ENCODE assay signal across 22 cellular contexts in the genomic region with DNA sequence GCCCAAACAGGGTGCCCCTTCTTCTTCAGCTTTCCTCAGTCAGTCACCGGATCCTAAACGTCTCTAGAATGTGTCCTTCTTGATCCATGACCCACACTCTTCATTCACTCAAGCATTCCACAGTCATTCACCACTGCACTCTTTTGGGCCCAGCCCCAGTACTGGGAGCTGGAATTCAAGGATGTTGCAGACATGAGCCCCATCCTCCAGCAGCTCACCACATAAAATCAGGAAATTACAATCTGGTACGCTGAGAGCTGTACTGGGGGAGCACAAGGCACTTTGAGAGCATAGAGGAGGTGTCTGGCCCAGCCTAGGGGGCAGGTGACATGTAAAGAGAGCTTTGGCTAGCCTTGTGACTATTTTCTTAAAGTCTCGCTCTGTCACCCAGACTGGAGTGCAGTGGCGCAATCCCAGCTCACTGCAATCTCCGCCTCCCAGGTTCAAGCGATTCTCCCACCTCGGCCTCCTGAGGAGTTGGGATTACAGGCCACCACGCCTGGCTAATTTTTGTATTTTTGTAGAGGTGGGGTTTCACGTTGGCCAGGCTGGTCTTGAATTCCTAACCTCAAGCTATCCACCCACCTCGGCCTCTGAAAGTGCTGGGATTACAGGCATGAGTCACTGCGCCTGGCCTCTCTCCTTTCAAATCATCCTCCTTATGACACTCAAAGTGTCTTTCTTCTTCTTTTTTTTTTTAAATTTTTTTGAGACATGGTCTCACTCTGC. TPM values are rescaled to one million over a fixed set of nuclear protein-coding genes. Genes with fewer than 3 reads are reported as not detected.
A peak's percentile ranks its signal among the peaks of the same experiment; 100 is the strongest.
DNase-seq lines count a peak whose midpoint lies in the region; ATAC-seq, FAIRE-seq and TF ChIP-seq lines count a peak whose summit lies in the region.
"Had no signal": no experiment of that assay in that cellular context is flagged by ENCODE, and none has a peak within 500 bp of the region (broad histone marks: within the 10 kb centered on the region; RNA-seq: fewer than 3 reads in every experiment).

No MANE protein-coding gene starts in this region.

- POLR2A ChIA-PET in GM12878 (lab: Charles Lee), result no interaction called here

- no peak overlapping the region for H2BK15ac ChIP-seq in neuronal stem cell (ENCODE audit: low read length)

- H3K9ac ChIP-seq in GM12878 (ENCODE audit: control insufficient read depth, insufficient read depth, low read length) (no peak overlapping the region), neuronal stem cell (ENCODE audit: low read depth, low read length, poor library complexity) (no peak overlapping the region)
- H3K9ac ChIP-seq: parathyroid adenoma had no signal

- FAIRE-seq in GM12878 (lab: Jason Lieb, UNC), result peak; percentile 59

- intact Hi-C loops in activated CD4-positive, alpha-beta T cell treated with anti-CD3 and anti-CD28 coated beads, Interleukin-2, amount 10 ng/mL, durations not matched to agents 24 days and 14 days (cut with micrococcal nuclease), result no loop called here
- intact Hi-C loops in GM12878 (cut with micrococcal nuclease; ENCODE audit: unreplicated experiment), result no loop called here

- no peak overlapping the region for H2BK12ac ChIP-seq in neuronal stem cell (ENCODE audit: low read length)

- no peak for ATAC-seq in GM12878
- ATAC-seq in HG03520 (IDR thresholded peaks at IDR 0.05; ENCODE audit: unreplicated experiment), result no peak
- ATAC-seq: left colon had no signal

- no peak overlapping the region for H3K4me3 ChIP-seq in GM12878
- no peak overlapping the region for H3K4me3 ChIP-seq in neuronal stem cell (ENCODE audit: low read length in 2 of 2)
- H3K4me3 ChIP-seq: hepatocyte, PC-9, spleen had no signal

- BruUV-seq in GM12878 (replicated peaks; lab: Mats Ljungman, UMichigan), result no TSS peak

- no peak overlapping the region for H3K4me2 ChIP-seq in GM12878 (ENCODE audit: control insufficient read depth, insufficient read depth)
- no peak overlapping the region for H3K4me2 ChIP-seq in neuronal stem cell (ENCODE audit: insufficient read depth, low read length, poor library complexity, severe bottlenecking)
- H3K4me2 ChIP-seq: hepatocyte, PC-9 had no signal

- no peak for DNase-seq in activated CD4-positive, alpha-beta T cell treated with anti-CD3 and anti-CD28 coated beads, Interleukin-2, amount 10 ng/mL, durations not matched to agents 24 days and 14 days
- DNase-seq in activated CD4-positive, alpha-beta T cell treated with anti-CD3 and anti-CD28 coated beads for 4 hours, result no peak
- DNase-seq in LHCN-M2 (ENCODE audit: low read depth), result peak; percentile 23
- DNase-seq in GM12878 (ENCODE audit: low read depth, low spot score), result no peak
- no peak for DNase-seq in neuronal stem cell (ENCODE audit: low spot score)
- no peak for DNase-seq in NCI-H1417 (lab: John Stamatoyannopoulos, UW)
- no peak for DNase-seq in Ammon's horn (ENCODE audit: low spot score)
- DNase-seq: activated naive CD4-positive, alpha-beta T cell treated with anti-CD3 and anti-CD28 coated beads, Interleukin-2, amount 50 U/mL, for 16 hours; CD8-positive, alpha-beta memory T cell; effector CD4-positive, alpha-beta T cell; H7; KG1; left colon; NCI-H1694; NCI-H446 treated with DMSO at 0.1 percent for 48 hours; spleen; stimulated activated naive CD4-positive, alpha-beta T cell had no signal

- H3K27ac ChIP-seq in GM12878 (ENCODE audit: control insufficient read depth, insufficient read depth) (no peak overlapping the region), neuronal stem cell (replicated peaks; ENCODE audit: low read length) (no peak overlapping the region)
- H3K27ac ChIP-seq: hepatocyte, parathyroid adenoma, PC-9, spleen had no signal

- H3K23ac ChIP-seq in neuronal stem cell (ENCODE audit: low read depth, low read length, poor library complexity), result no peak overlapping the region

- no peaks in the 10 kb centered on the region for H3K79me1 ChIP-seq in neuronal stem cell (ENCODE audit: low read depth, low read length)

- CTCF ChIA-PET in GM12878 (lab: Yijun Ruan, JAX), result interaction anchor here (1.2 to 1.8 kb wide), 4 partner anchors 11 to 148 kb away, joined by 3 to 8 read pairs (median 4); a partner anchor contains a TSS

- WGBS in GM12878 (ENCODE audit: insufficient coverage, insufficient replicate concordance, low lambda C conversion rate, missing lambda C conversion rate), result 58% methylated on average over 12 of the region's 12 CpGs
- WGBS in neuronal stem cell (ENCODE audit: extremely low coverage in 2 of 2, insufficient read length in 2 of 2, insufficient replicate concordance in 1 of 2), 2 donors, result no CpG with 5 or more reads among the region's 12 CpGs

- no peak overlapping the region for H4K8ac ChIP-seq in neuronal stem cell (ENCODE audit: low read depth, low read length)

- TF ChIP-seq CTCF in GM12878 (IDR thresholded peaks at IDR 0.05 in 2 of 3, conservative IDR thresholded peaks at IDR 0.05 in 1 of 3; ENCODE audit: control insufficient read depth in 2 of 3, extremely low read depth in 1 of 3, insufficient read depth in 1 of 3, low read depth in 3 of 3, low read length in 3 of 3), result no peak

- no peak for TF ChIP-seq EP300 in GM12878 (IDR thresholded peaks at IDR 0.05; ENCODE audit: borderline replicate concordance in 1 of 2, control insufficient read depth in 1 of 2, low read depth in 2 of 2, low read length in 2 of 2)

- peaks cover 53% of the 10 kb centered on the region for H3K4me1 Mint-ChIP-seq in activated CD4-positive, alpha-beta T cell treated with anti-CD3 and anti-CD28 coated beads, Interleukin-2, amount 10 ng/mL, durations not matched to agents 24 days and 14 days

- no peaks in the 10 kb centered on the region for H4K20me1 ChIP-seq in GM12878 (ENCODE audit: control insufficient read depth, insufficient read depth)

- no peak overlapping the region for H3K14ac ChIP-seq in neuronal stem cell (ENCODE audit: low read length)

- no peaks in the 10 kb centered on the region for H3K79me2 ChIP-seq in GM12878 (ENCODE audit: control insufficient read depth, insufficient read depth, low read length)
- H3K79me2 ChIP-seq: hepatocyte, parathyroid adenoma had no signal

- no peaks in the 10 kb centered on the region for H3K9me3 Mint-ChIP-seq in activated CD4-positive, alpha-beta T cell treated with anti-CD3 and anti-CD28 coated beads, Interleukin-2, amount 10 ng/mL, durations not matched to agents 24 days and 14 days
- H3K9me3 Mint-ChIP-seq: CD8-positive, alpha-beta memory T cell had no signal

- TF ChIP-seq RAD21 in GM12878 (IDR thresholded peaks at IDR 0.05; ENCODE audit: insufficient read depth, low read depth, low read length), result no peak

- RAD21 ChIA-PET in GM12878 (lab: Charles Lee; ENCODE audit: unreplicated experiment), result interaction anchor here (1.0 kb wide), 1 partner anchor 176 kb away, joined by 3 read pairs; no protein-coding TSS in a partner anchor

- H3K4ac ChIP-seq in neuronal stem cell (ENCODE audit: low read length), result no peak overlapping the region

- no peak overlapping the region for H4K91ac ChIP-seq in neuronal stem cell (ENCODE audit: low read depth, low read length, poor library complexity)

- no peaks in the 10 kb centered on the region for H3K27me3 Mint-ChIP-seq in activated CD4-positive, alpha-beta T cell treated with anti-CD3 and anti-CD28 coated beads, Interleukin-2, amount 10 ng/mL, durations not matched to agents 24 days and 14 days

- H3K36me3 ChIP-seq in GM12878 (ENCODE audit: control insufficient read depth in 2 of 2, insufficient read depth in 2 of 2, low read length in 1 of 2), result no peaks in the 10 kb centered on the region
- no peaks in the 10 kb centered on the region for H3K36me3 ChIP-seq in neuronal stem cell (replicated peaks in 1 of 2; ENCODE audit: control insufficient read depth in 2 of 2, insufficient read depth in 2 of 2, low read length in 2 of 2)

- peak overlapping the region; percentile 34 for H3K27ac Mint-ChIP-seq in activated CD4-positive, alpha-beta T cell treated with anti-CD3 and anti-CD28 coated beads, Interleukin-2, amount 10 ng/mL, durations not matched to agents 24 days and 14 days
- H3K27ac Mint-ChIP-seq: CD8-positive, alpha-beta memory T cell had no signal

- peak overlapping the region; percentile 14 for H2AK5ac ChIP-seq in neuronal stem cell (ENCODE audit: low read depth, low read length)

- H3K18ac ChIP-seq in neuronal stem cell (ENCODE audit: low read length), result no peak overlapping the region

- H3K36me3 Mint-ChIP-seq in activated CD4-positive, alpha-beta T cell treated with anti-CD3 and anti-CD28 coated beads, Interleukin-2, amount 10 ng/mL, durations not matched to agents 24 days and 14 days (ENCODE audit: low read depth), result peaks cover 50% of the 10 kb centered on the region

- H2BK5ac ChIP-seq in neuronal stem cell (ENCODE audit: low read length), result no peak overlapping the region

- no peaks in the 10 kb centered on the region; a peak in 1 of 4 replicates for H3K27me3 ChIP-seq in GM12878 (replicated peaks in 1 of 2; ENCODE audit: control insufficient read depth in 2 of 2, insufficient read depth in 2 of 2, low read length in 1 of 2)
- H3K27me3 ChIP-seq in neuronal stem cell (ENCODE audit: control insufficient read depth in 3 of 3, insufficient read depth in 3 of 3, low read depth in 1 of 3, low read length in 3 of 3), result peaks cover 0 to 70% (median 5%) of the 10 kb centered on the region in 3 experiments
- H3K27me3 ChIP-seq: hepatocyte had no signal

- H3K4me1 ChIP-seq in GM12878 (ENCODE audit: control insufficient read depth, insufficient read depth, low read length) (no peaks in the 10 kb centered on the region), neuronal stem cell (ENCODE audit: control insufficient read depth in 2 of 2, insufficient read depth in 1 of 2, low read depth in 1 of 2, low read length in 2 of 2) (peaks cover 0 to 2% of the 10 kb centered on the region in 2 donors)
- H3K4me1 ChIP-seq: parathyroid adenoma, spleen had no signal

- TF ChIP-seq POLR2A in GM12878 (IDR thresholded peaks at IDR 0.05; ENCODE audit: low read depth, low read length), result no peak

- H2BK120ac ChIP-seq in neuronal stem cell (ENCODE audit: low read depth, low read length), result no peak overlapping the region

- in situ Hi-C loops in GM12878 (cut with MboI), result no loop called here

- no peak overlapping the region for H2AFZ ChIP-seq in GM12878 (ENCODE audit: control insufficient read depth, low read depth, low read length)
- H2AFZ ChIP-seq in neuronal stem cell (ENCODE audit: low read length), result no peak overlapping the region
- H2AFZ ChIP-seq: hepatocyte, parathyroid adenoma, PC-9 had no signal

- H3K9me3 ChIP-seq in GM12878 (replicated peaks; ENCODE audit: control insufficient read depth, insufficient read depth, low read length) (no peaks in the 10 kb centered on the region), neuronal stem cell (replicated peaks in 1 of 2; ENCODE audit: control insufficient read depth in 2 of 2, insufficient read depth in 1 of 2, low read depth in 1 of 2, low read length in 2 of 2) (no peaks in the 10 kb centered on the region)
- H3K9me3 ChIP-seq: spleen had no signal

- H3K4me3 Mint-ChIP-seq in activated CD4-positive, alpha-beta T cell treated with anti-CD3 and anti-CD28 coated beads, Interleukin-2, amount 10 ng/mL, durations not matched to agents 24 days and 14 days, result no peak overlapping the region
- H3K4me3 Mint-ChIP-seq: CD8-positive, alpha-beta memory T cell had no signal

- SMC1A ChIA-PET in GM12878 (lab: Charles Lee; ENCODE audit: uncharacterized antibody, unreplicated experiment), result no interaction called here

RNA-seq across cellular contexts. Expression of a gene that starts 18.7 kb away (rescaled TPM):
- 27.0 and 27.5 TPM in 2 replicates for total RNA-seq in activated CD4-positive, alpha-beta T cell treated with anti-CD3 and anti-CD28 coated beads, Interleukin-2, amount 10 ng/mL, durations not matched to agents 24 days and 14 days
- total RNA-seq in LHCN-M2 (2014; rRNA removed) (0.06 and 0.77 TPM in 2 replicates), GM12878 (2014; rRNA removed) (2.3 and 3.4 TPM in 2 replicates), GM12878 (2014; rRNA removed; fragmentation: Illumina TruSeq; extraction: Trizol) (1.7 and 2.0 TPM in 2 replicates), GM12878 (2021) (1.8 and 3.3 TPM in 2 replicates)
- 0.06 TPM for polyA plus RNA-seq in LHCN-M2 (2012)
- total RNA-seq in GM12878 (2013; cell fraction: nucleolus; rRNA removed), result not detected in 2 replicates
- 7.0 TPM for polyA plus RNA-seq in GM12878 (2011; ENCODE audit: low read depth)
- polyA plus RNA-seq in GM12878 (2011; rRNA removed) (0.05 TPM in 1 of 2 replicates, not detected in the other), GM12878 (2014; fragmentation: Illumina TruSeq; extraction: Trizol) (3.2 and 4.2 TPM in 2 replicates), GM12878 (2014; fragmentation: Nextera tagmentation; extraction: Ambion mirVana) (1 to 10 TPM; 1.8 to 1.9 TPM), GM12878 (2014; rRNA removed) (4.3 and 5.0 TPM in 2 replicates), GM12878 (2016; fragmentation: Nextera tagmentation; extraction: Ambion mirVana) (1 to 10 TPM; 1.7 to 2.5 TPM)
- not detected in 2 replicates for polyA plus RNA-seq in GM12878 (2011; cell fraction: cytosol; rRNA removed)
- not detected in 2 replicates for polyA plus RNA-seq in GM12878 (2011; cell fraction: nucleus; rRNA removed)
- 6.1 and 7.6 TPM in 2 replicates for polyA plus RNA-seq in GM12878 (2012)
- polyA minus RNA-seq in GM12878 (2011; rRNA and poly(A)+ RNA removed), result not detected in 2 replicates
- polyA minus RNA-seq in GM12878 (2011; cell fraction: cytosol; rRNA and poly(A)+ RNA removed), result not detected in 2 replicates
- 0.19 TPM in 1 of 2 replicates, not detected in the other for polyA minus RNA-seq in GM12878 (2011; cell fraction: nucleus; rRNA and poly(A)+ RNA removed)
- polyA plus RNA-seq in neuronal stem cell (2013, experiment 1 of 2), result 0.54 TPM
- polyA plus RNA-seq in neuronal stem cell (2013, experiment 2 of 2), result 0.48 TPM

RNA-seq across cellular contexts. Expression of a gene that starts 21.9 kb away (rescaled TPM):
- 163 and 172 TPM in 2 replicates for total RNA-seq in activated CD4-positive, alpha-beta T cell treated with anti-CD3 and anti-CD28 coated beads, Interleukin-2, amount 10 ng/mL, durations not matched to agents 24 days and 14 days
- 121 and 123 TPM in 2 replicates for total RNA-seq in LHCN-M2 (2014; rRNA removed)
- 41.4 TPM for polyA plus RNA-seq in LHCN-M2 (2012)
- total RNA-seq in GM12878 (2013; cell fraction: nucleolus; rRNA removed), result 58.4 and 64.5 TPM in 2 replicates
- total RNA-seq in GM12878 (2014; rRNA removed), result 65.0 and 70.8 TPM in 2 replicates
- 61.8 and 76.7 TPM in 2 replicates for total RNA-seq in GM12878 (2014; rRNA removed; fragmentation: Illumina TruSeq; extraction: Trizol)
- 83.4 and 83.8 TPM in 2 replicates for total RNA-seq in GM12878 (2021)
- polyA plus RNA-seq in GM12878 (2011; ENCODE audit: low read depth), result 14.7 TPM
- polyA plus RNA-seq in GM12878 (2011; rRNA removed), result 81.6 and 92.3 TPM in 2 replicates
- polyA plus RNA-seq in GM12878 (2011; cell fraction: cytosol; rRNA removed), result 26.2 and 32.0 TPM in 2 replicates
- 21.6 and 37.6 TPM in 2 replicates for polyA plus RNA-seq in GM12878 (2011; cell fraction: nucleus; rRNA removed)
- polyA plus RNA-seq in GM12878 (2012), result 30.0 and 34.5 TPM in 2 replicates
- polyA plus RNA-seq in GM12878 (2014; fragmentation: Illumina TruSeq; extraction: Trizol), result 56.1 and 66.4 TPM in 2 replicates
- polyA plus RNA-seq in GM12878 (2014; fragmentation: Nextera tagmentation; extraction: Ambion mirVana), result 10 to 100 TPM; 25.3 to 43.6 TPM
- 43.0 and 52.1 TPM in 2 replicates for polyA plus RNA-seq in GM12878 (2014; rRNA removed)
- polyA plus RNA-seq in GM12878 (2016; fragmentation: Nextera tagmentation; extraction: Ambion mirVana), result 10 to 100 TPM; 31.6 to 75.1 TPM
- 35.3 and 68.1 TPM in 2 replicates for polyA minus RNA-seq in GM12878 (2011; rRNA and poly(A)+ RNA removed)
- polyA minus RNA-seq in GM12878 (2011; cell fraction: cytosol; rRNA and poly(A)+ RNA removed), result 34.1 and 47.1 TPM in 2 replicates
- polyA minus RNA-seq in GM12878 (2011; cell fraction: nucleus; rRNA and poly(A)+ RNA removed), result 13.9 and 25.5 TPM in 2 replicates
- 58.1 TPM for polyA plus RNA-seq in neuronal stem cell (2013, experiment 1 of 2)
- polyA plus RNA-seq in neuronal stem cell (2013, experiment 2 of 2), result 64.0 TPM

RNA-seq across cellular contexts. Expression of a gene that starts 46.0 kb away (rescaled TPM):
- total RNA-seq in activated CD4-positive, alpha-beta T cell treated with anti-CD3 and anti-CD28 coated beads, Interleukin-2, amount 10 ng/mL, durations not matched to agents 24 days and 14 days, result 6.8 and 7.0 TPM in 2 replicates
- total RNA-seq in LHCN-M2 (2014; rRNA removed) (0.75 and 0.96 TPM in 2 replicates), GM12878 (2014; rRNA removed) (0.71 and 1.4 TPM in 2 replicates), GM12878 (2014; rRNA removed; fragmentation: Illumina TruSeq; extraction: Trizol) (0.72 and 0.83 TPM in 2 replicates), GM12878 (2021) (1.9 and 3.1 TPM in 2 replicates)
- 0.05 TPM for polyA plus RNA-seq in LHCN-M2 (2012)
- total RNA-seq in GM12878 (2013; cell fraction: nucleolus; rRNA removed), result 6.9 and 11.2 TPM in 2 replicates
- 0.16 TPM for polyA plus RNA-seq in GM12878 (2011; ENCODE audit: low read depth)
- polyA plus RNA-seq in GM12878 (2011; rRNA removed) (0.62 and 1.3 TPM in 2 replicates), GM12878 (2014; fragmentation: Illumina TruSeq; extraction: Trizol) (0.10 and 0.76 TPM in 2 replicates), GM12878 (2014; fragmentation: Nextera tagmentation; extraction: Ambion mirVana) (under 1 TPM; 0.09 to 0.18 TPM), GM12878 (2014; rRNA removed) (1.5 and 3.0 TPM in 2 replicates), GM12878 (2016; fragmentation: Nextera tagmentation; extraction: Ambion mirVana) (under 1 TPM; 0.68 to 0.76 TPM)
- 0.90 and 1.3 TPM in 2 replicates for polyA plus RNA-seq in GM12878 (2011; cell fraction: cytosol; rRNA removed)
- 7.5 and 8.9 TPM in 2 replicates for polyA plus RNA-seq in GM12878 (2011; cell fraction: nucleus; rRNA removed)
- 0.89 and 1.6 TPM in 2 replicates for polyA plus RNA-seq in GM12878 (2012)
- polyA minus RNA-seq in GM12878 (2011; rRNA and poly(A)+ RNA removed), result 0.80 and 2.0 TPM in 2 replicates
- polyA minus RNA-seq in GM12878 (2011; cell fraction: cytosol; rRNA and poly(A)+ RNA removed), result 0.67 TPM in 1 of 2 replicates, not detected in the other
- 3.3 and 3.4 TPM in 2 replicates for polyA minus RNA-seq in GM12878 (2011; cell fraction: nucleus; rRNA and poly(A)+ RNA removed)
- 2.4 TPM for polyA plus RNA-seq in neuronal stem cell (2013, experiment 1 of 2)
- 2.5 TPM for polyA plus RNA-seq in neuronal stem cell (2013, experiment 2 of 2)
- total RNA-seq: urinary bladder had no signal
- polyA plus RNA-seq: CD8-positive, alpha-beta memory T cell had no signal
